Comparison of ENCODE assay signal across 20 cellular contexts in genomic region chr6:165205632-165206031, GRCh38.
"Had no signal": no experiment of that assay in that cellular context is flagged by ENCODE, and none has a peak within 500 bp of the region (broad histone marks: within the 10 kb centered on the region; RNA-seq: fewer than 3 reads in every experiment).

No MANE protein-coding gene starts in this region.

- H3K4me1 Mint-ChIP-seq: T-cell had no signal

- H3K36me3 ChIP-seq: MG63 had no signal

- H3K9ac ChIP-seq: SK-N-SH had no signal

- H3K9me3 ChIP-seq: MG63, SK-N-SH had no signal

- H3K27ac ChIP-seq: HL-60, RWPE1 had no signal

- H3K4me3 ChIP-seq: MG63 had no signal

- ATAC-seq: T-cell had no signal

- H3K27ac Mint-ChIP-seq: T-cell had no signal

- DNase-seq: Karpas-422, KBM-7, MG63, NCI-H1092, NCI-H1105 treated with DMSO at 0.1 percent for 48 hours, NCI-H1417 treated with DMSO at 0.1 percent for 48 hours, NCI-H146, NCI-H1694 treated with DMSO at 0.1 percent for 48 hours, NCI-H1930, NCI-H2081, NCI-H2107, NCI-H2227 treated with DMSO at 0.1 percent for 48 hours, NCI-H69, NCI-H774, SHP77, SK-N-SH, SW 1271, T-cell had no signal

- H3K27me3 ChIP-seq: MG63 had no signal

- H3K4me3 Mint-ChIP-seq: T-cell had no signal

- H3K27me3 Mint-ChIP-seq: T-cell had no signal

- H3K4me2 ChIP-seq: SK-N-SH had no signal

- H3K36me3 Mint-ChIP-seq: T-cell had no signal
